23 cellular contexts compared by ENCODE assay signal in genomic region chr13:31110617-31111016, GRCh38.
"Had no signal": no experiment of that assay in that cellular context is flagged by ENCODE, and none has a peak within 500 bp of the region (broad histone marks: within the 10 kb centered on the region; RNA-seq: fewer than 3 reads in every experiment).

No MANE protein-coding gene starts in this region.

- H3K4me1 ChIP-seq: adrenal gland, ascending aorta, foreskin keratinocyte, heart left ventricle, neural progenitor cell, suprapubic skin had no signal

- DNase-seq: activated B cell treated with CpG ODN at 0.5 μM for 24 hours; activated naive CD4-positive, alpha-beta T cell treated with anti-CD3 and anti-CD28 coated beads for 36 hours; activated naive CD8-positive, alpha-beta T cell treated with anti-CD3 and anti-CD28 coated beads for 36 hours; adrenal gland; cortex of kidney; foreskin keratinocyte; heart left ventricle; immature natural killer cell; naive thymus-derived CD8-positive, alpha-beta T cell; occipital lobe; right cardiac atrium; stimulated activated CD4-positive, alpha-beta T cell treated with anti-CD3 and anti-CD28 coated beads, Interleukin-4, amount 100 ng/mL, for 4 hours; stimulated activated CD8-positive, alpha-beta memory T cell treated with anti-CD3 and anti-CD28 coated beads, Interleukin-4, amount 100 ng/mL, for 48 hours; stimulated activated naive CD4-positive, alpha-beta T cell; T-helper 2 cell had no signal

- H3K4me3 Mint-ChIP-seq: activated B cell treated with CpG ODN at 0.5 μM for 24 hours; activated naive CD4-positive, alpha-beta T cell treated with anti-CD3 and anti-CD28 coated beads for 36 hours; activated naive CD8-positive, alpha-beta T cell treated with anti-CD3 and anti-CD28 coated beads for 36 hours; activated T-helper 1 cell treated with anti-CD3 and anti-CD28 coated beads, Interleukin-12 subunit alpha, Interleukin-12 subunit beta, Interleukin-2, Interleukin-4 antibody, amounts not matched to agents 30 ng/mL and 10 ng/mL and 1 ng/mL, durations not matched to agents 14 hours and 24 hours and 36 hours; brain; immature natural killer cell; memory B cell; naive thymus-derived CD8-positive, alpha-beta T cell; neural progenitor cell had no signal

- H3K27ac ChIP-seq: adrenal gland, ascending aorta, foreskin keratinocyte, heart left ventricle, neural progenitor cell, skin epidermis, suprapubic skin, tibial artery had no signal

- H3K27me3 ChIP-seq: adrenal gland, ascending aorta, foreskin keratinocyte, neural progenitor cell, suprapubic skin had no signal

- H3K4me1 Mint-ChIP-seq: activated B cell treated with CpG ODN at 0.5 μM for 24 hours; activated naive CD8-positive, alpha-beta T cell treated with anti-CD3 and anti-CD28 coated beads for 36 hours; immature natural killer cell; memory B cell; naive thymus-derived CD8-positive, alpha-beta T cell; neural progenitor cell had no signal

- H3K36me3 ChIP-seq: adrenal gland, ascending aorta, heart left ventricle, neural progenitor cell, suprapubic skin, tibial artery had no signal

- H3K36me3 Mint-ChIP-seq: activated naive CD8-positive, alpha-beta T cell treated with anti-CD3 and anti-CD28 coated beads for 36 hours; brain; immature natural killer cell; memory B cell; naive thymus-derived CD8-positive, alpha-beta T cell; neural progenitor cell had no signal

- H3K9me3 ChIP-seq: adrenal gland, ascending aorta, heart left ventricle, suprapubic skin, tibial artery had no signal

- H3K27ac Mint-ChIP-seq: activated B cell treated with CpG ODN at 0.5 μM for 24 hours; activated naive CD4-positive, alpha-beta T cell treated with anti-CD3 and anti-CD28 coated beads for 36 hours; activated naive CD8-positive, alpha-beta T cell treated with anti-CD3 and anti-CD28 coated beads for 36 hours; brain; immature natural killer cell; memory B cell; naive thymus-derived CD8-positive, alpha-beta T cell; neural progenitor cell had no signal

- ATAC-seq: foreskin keratinocyte; naive thymus-derived CD8-positive, alpha-beta T cell had no signal

- H3K4me3 ChIP-seq: adrenal gland, ascending aorta, heart left ventricle, neural progenitor cell, skin epidermis, suprapubic skin, tibial artery had no signal

- H3K9me3 Mint-ChIP-seq: activated B cell treated with CpG ODN at 0.5 μM for 24 hours; activated naive CD4-positive, alpha-beta T cell treated with anti-CD3 and anti-CD28 coated beads for 36 hours; activated naive CD8-positive, alpha-beta T cell treated with anti-CD3 and anti-CD28 coated beads for 36 hours; activated T-helper 1 cell treated with anti-CD3 and anti-CD28 coated beads, Interleukin-12 subunit alpha, Interleukin-12 subunit beta, Interleukin-2, Interleukin-4 antibody, amounts not matched to agents 30 ng/mL and 10 ng/mL and 1 ng/mL, durations not matched to agents 14 hours and 24 hours and 36 hours; brain; immature natural killer cell; memory B cell; naive thymus-derived CD8-positive, alpha-beta T cell; neural progenitor cell had no signal
